Comparison of ENCODE assay signal across 19 cellular contexts in genomic region chr2:201842131-201842530, GRCh38. TPM values are rescaled to one million over a fixed set of nuclear protein-coding genes. Genes with fewer than 3 reads are reported as not detected.
"Had no signal": no experiment of that assay in that cellular context is flagged by ENCODE, and none has a peak within 500 bp of the region (broad histone marks: within the 10 kb centered on the region; RNA-seq: fewer than 3 reads in every experiment).

No MANE protein-coding gene starts in this region.

- H3K27ac ChIP-seq: cardiac muscle cell, dorsolateral prefrontal cortex, left ventricle myocardium inferior, parathyroid adenoma, SJCRH30, suprapubic skin, upper lobe of left lung had no signal

- H3K4me3 Mint-ChIP-seq: activated T-helper 1 cell treated with anti-CD3 and anti-CD28 coated beads, Interleukin-12 subunit alpha, Interleukin-12 subunit beta, Interleukin-2, Interleukin-4 antibody, amounts not matched to agents 30 ng/mL and 10 ng/mL and 1 ng/mL, durations not matched to agents 14 hours and 24 hours and 36 hours; naive B cell; stimulated activated naive CD8-positive, alpha-beta T cell treated with anti-CD3 and anti-CD28 coated beads, Interleukin-15, amount 100 ng/mL, for 72 hours had no signal

- H2AFZ ChIP-seq: parathyroid adenoma had no signal

- DNase-seq: activated CD4-positive, alpha-beta T cell treated with anti-CD3 and anti-CD28 coated beads for 1 hour; activated CD4-positive, alpha-beta T cell treated with anti-CD3 and anti-CD28 coated beads, Interleukin-2, amount 50 U/mL, for 4 hours; activated gamma-delta T cell treated with Interleukin-2 at 50 U/mL for 16 hours; adrenal gland; dorsolateral prefrontal cortex; head of caudate nucleus; left ventricle myocardium inferior; mammary epithelial cell; naive B cell; SJCRH30; stimulated activated naive CD8-positive, alpha-beta T cell treated with anti-CD3 and anti-CD28 coated beads, Interleukin-15, amount 100 ng/mL, for 72 hours; upper lobe of left lung had no signal

- H3K4me3 ChIP-seq: adrenal gland, cardiac muscle cell, dorsolateral prefrontal cortex, left ventricle myocardium inferior, SJCRH30, suprapubic skin, upper lobe of left lung had no signal

- H3K27me3 ChIP-seq: adrenal gland, cardiac muscle cell, SJCRH30, suprapubic skin, upper lobe of left lung had no signal

- H3K9ac ChIP-seq: parathyroid adenoma had no signal

- H3K4me1 ChIP-seq: adrenal gland, left ventricle myocardium inferior, parathyroid adenoma, SJCRH30, suprapubic skin, upper lobe of left lung had no signal

- H3K36me3 ChIP-seq: adrenal gland, cardiac muscle cell, left ventricle myocardium inferior, SJCRH30, suprapubic skin, upper lobe of left lung had no signal

- H3K79me2 ChIP-seq: parathyroid adenoma had no signal

- H3K9me3 ChIP-seq: adrenal gland, SJCRH30, suprapubic skin, upper lobe of left lung had no signal

- ATAC-seq: activated naive CD4-positive, alpha-beta T cell treated with anti-CD3 and anti-CD28 coated beads, Interleukin-2, amount 50 U/mL, for 72 hours; stimulated activated naive CD8-positive, alpha-beta T cell treated with anti-CD3 and anti-CD28 coated beads, Interleukin-15, amount 100 ng/mL, for 72 hours had no signal

- H3K4me1 Mint-ChIP-seq: naive B cell; stimulated activated naive CD8-positive, alpha-beta T cell treated with anti-CD3 and anti-CD28 coated beads, Interleukin-15, amount 100 ng/mL, for 72 hours had no signal

- H3K27ac Mint-ChIP-seq: activated naive CD4-positive, alpha-beta T cell treated with anti-CD3 and anti-CD28 coated beads, Interleukin-2, amount 50 U/mL, for 72 hours; activated T-helper 1 cell treated with anti-CD3 and anti-CD28 coated beads, Interleukin-12 subunit alpha, Interleukin-12 subunit beta, Interleukin-2, Interleukin-4 antibody, amounts not matched to agents 30 ng/mL and 10 ng/mL and 1 ng/mL, durations not matched to agents 14 hours and 24 hours and 36 hours; naive B cell; stimulated activated naive CD8-positive, alpha-beta T cell treated with anti-CD3 and anti-CD28 coated beads, Interleukin-15, amount 100 ng/mL, for 72 hours had no signal

RNA-seq across cellular contexts. Expression of gene CDK15, which starts 35.8 kb away (rescaled TPM):
- total RNA-seq: activated naive CD4-positive, alpha-beta T cell treated with anti-CD3 and anti-CD28 coated beads, Interleukin-2, amount 50 U/mL, for 72 hours; activated T-helper 1 cell treated with anti-CD3 and anti-CD28 coated beads, Interleukin-12 subunit alpha, Interleukin-12 subunit beta, Interleukin-2, Interleukin-4 antibody, amounts not matched to agents 30 ng/mL and 10 ng/mL and 1 ng/mL, durations not matched to agents 14 hours and 24 hours and 36 hours; cardiac muscle cell; mononuclear cell; T-helper 1 cell treated with Interleukin-12 subunit alpha and Interleukin-12 subunit beta and Interleukin-4 antibody, amounts not matched to agents 30 ng/mL and 1 ng/mL, for 36 hours had no signal
- polyA plus RNA-seq: cardiac muscle cell had no signal
